ENCODE assay signal across 10 cellular contexts in the genomic region with DNA sequence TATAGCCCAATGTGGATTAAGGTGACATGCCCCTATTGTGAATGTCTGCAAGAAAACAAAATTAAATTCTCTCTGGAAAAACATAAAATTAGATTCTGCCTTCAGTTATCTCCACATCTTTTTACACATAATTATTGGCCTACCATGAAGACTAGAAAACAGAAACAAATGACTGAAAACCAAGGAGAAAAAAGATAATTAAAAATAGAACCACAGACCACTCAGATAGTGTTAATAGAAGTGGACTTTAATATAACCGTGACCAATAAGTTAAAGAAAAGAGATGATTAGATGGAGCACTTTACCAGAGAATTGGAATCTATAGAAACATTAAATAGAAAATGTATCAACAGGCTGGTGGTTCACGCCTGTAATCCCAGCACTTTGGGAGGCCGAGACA.
ATAC-seq and TF ChIP-seq lines count a peak whose summit lies in the region.
"Had no signal": no experiment of that assay in that cellular context is flagged by ENCODE, and none has a peak within 500 bp of the region (broad histone marks: within the 10 kb centered on the region; RNA-seq: fewer than 3 reads in every experiment).

No MANE protein-coding gene starts in this region.

- ATAC-seq in GM21381 (IDR thresholded peaks at IDR 0.05; ENCODE audit: unreplicated experiment) = no peak
- ATAC-seq: A549; CD8-positive, alpha-beta T cell had no signal

- CTCF ChIA-PET in HEK293 (lab: Yijun Ruan, JAX) = no interaction called here

- POLR2A ChIA-PET in HEK293 (lab: Yijun Ruan, JAX) = interaction anchor here (0.6 kb wide), 1 partner anchor 19 kb away, joined by 3 read pairs; no protein-coding TSS in a partner anchor

- TF ChIP-seq CTCF in HEK293 (tag by site-specific recombination; IDR thresholded peaks at IDR 0.05) = no peak

- no peak overlapping the region for H3K27ac ChIP-seq in HEK293 (ENCODE audit: extremely low read depth, low read depth, low read length)
- H3K27ac ChIP-seq: 22Rv1; A549; BLaER1; BLaER1 treated with 17β-estradiol and CSF1 and Interleukin-3, amounts not matched to agents 10 nM and 100 nM; C4-2B had no signal

- no peaks in the 10 kb centered on the region; the same call in 1 of the 2 replicates for H3K9me3 ChIP-seq in HEK293 (ENCODE audit: control insufficient read depth, insufficient read depth, low read depth, low read length)
- H3K9me3 ChIP-seq: A549; BE2C; BLaER1; BLaER1 treated with 17β-estradiol and CSF1 and Interleukin-3, amounts not matched to agents 10 nM and 100 nM had no signal

- H3K36me3 ChIP-seq in HEK293 (ENCODE audit: control insufficient read depth in 2 of 2, insufficient read depth in 1 of 2, low read length in 2 of 2) = no peaks in the 10 kb centered on the region
- H3K36me3 ChIP-seq: BE2C; BLaER1; BLaER1 treated with 17β-estradiol and CSF1 and Interleukin-3, amounts not matched to agents 10 nM and 100 nM had no signal

- H3K4me3 ChIP-seq in HEK293 (ENCODE audit: low read depth, low read length) = no peak overlapping the region
- H3K4me3 ChIP-seq: A549; BLaER1; BLaER1 treated with 17β-estradiol and CSF1 and Interleukin-3, amounts not matched to agents 10 nM and 100 nM had no signal

- H3K4me1 ChIP-seq in HEK293 (ENCODE audit: control insufficient read depth, insufficient read depth, low read length) = no peaks in the 10 kb centered on the region
- H3K4me1 ChIP-seq: A549; BE2C; BLaER1; BLaER1 treated with 17β-estradiol and CSF1 and Interleukin-3, amounts not matched to agents 10 nM and 100 nM; Caco-2 had no signal

TF ChIP-seq in HEK293, 187 proteins besides CTCF, POLR2A, EP300 and RAD21:
- peak; percentile 90 for TF ChIP-seq SETDB1 (IDR thresholded peaks at IDR 0.05; ENCODE audit: insufficient read length, low read length)
- no peak for TF ChIP-seq ZNF473 (tag by site-specific recombination; IDR thresholded peaks at IDR 0.05)
- TF ChIP-seq GLIS2 (tag by site-specific recombination; IDR thresholded peaks at IDR 0.05) = no peak
- TF ChIP-seq ZNF202 (tag by site-specific recombination; IDR thresholded peaks at IDR 0.05; ENCODE audit: borderline replicate concordance) = no peak
TF ChIP-seq in HEK293: peak in this region for 1.
